16 cellular contexts compared by ENCODE assay signal in the genomic region with DNA sequence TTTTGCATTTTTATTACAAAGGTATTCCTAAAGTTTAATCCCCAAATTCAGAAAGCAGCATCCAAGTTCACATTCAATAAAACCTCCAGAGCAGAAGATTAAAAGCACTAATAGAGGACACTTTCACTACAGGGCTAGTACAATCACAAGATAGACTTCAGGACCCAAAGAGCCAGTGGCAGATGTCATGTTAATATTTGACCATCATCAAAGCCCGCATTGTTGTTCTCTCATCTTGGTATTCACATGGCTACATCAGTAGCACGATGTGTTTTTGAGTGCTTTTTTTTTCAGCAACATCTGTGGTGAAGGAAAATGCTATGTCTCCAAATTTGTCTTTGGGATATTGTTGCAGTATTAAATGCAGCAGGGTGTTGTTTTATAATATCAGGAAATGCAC.
"Had no signal": no experiment of that assay in that cellular context is flagged by ENCODE, and none has a peak within 500 bp of the region (broad histone marks: within the 10 kb centered on the region; RNA-seq: fewer than 3 reads in every experiment).

No MANE protein-coding gene starts in this region.

- ATAC-seq: esophagus mucosa; naive thymus-derived CD4-positive, alpha-beta T cell; pancreas; stimulated activated effector memory CD8-positive, alpha-beta T cell treated with anti-CD3 and anti-CD28 coated beads, Interleukin-12 subunit alpha, Interleukin-12 subunit beta, amount 100 ng/mL, for 72 hours had no signal

- DNase-seq: colonic mucosa; effector CD8-positive, alpha-beta T cell; endodermal cell; foreskin fibroblast; immature natural killer cell; mesendoderm; midbrain; naive thymus-derived CD4-positive, alpha-beta T cell; pancreas; sigmoid colon; stimulated activated CD4-positive, alpha-beta T cell treated with anti-CD3 and anti-CD28 coated beads, Interleukin-2, amount 100 ng/mL, for 24 hours; stimulated activated CD4-positive, alpha-beta T cell treated with anti-CD3 and anti-CD28 coated beads, Interleukin-4, amount 100 ng/mL, for 24 hours; stimulated activated naive CD4-positive, alpha-beta T cell treated with Interleukin-2 at 50 U/mL for 16 hours; upper lobe of left lung had no signal
